ENCODE assay signal across 20 cellular contexts in genomic region chr10:94011296-94011695, GRCh38.
"Had no signal": no experiment of that assay in that cellular context is flagged by ENCODE, and none has a peak within 500 bp of the region (broad histone marks: within the 10 kb centered on the region; RNA-seq: fewer than 3 reads in every experiment).

No MANE protein-coding gene starts in this region.

- H3K9me3 ChIP-seq: Peyer's patch, SJCRH30 had no signal

- DNase-seq: KBM-7, MG63, NCI-H1092, NCI-H1105 treated with DMSO at 0.1 percent for 48 hours, NCI-H1417 treated with DMSO at 0.1 percent for 48 hours, NCI-H146, NCI-H1694 treated with DMSO at 0.1 percent for 48 hours, NCI-H1930, NCI-H2081, NCI-H2107, NCI-H226, NCI-H446, NCI-H510A, NCI-H524 treated with DMSO at 0.1 percent for 48 hours, NCI-H69, NCI-H774, Peyer's patch, SHP77 treated with DMSO at 0.1 percent for 48 hours, SJCRH30 had no signal

- H3K36me3 ChIP-seq: Peyer's patch, SJCRH30 had no signal

- ATAC-seq: Right ventricle myocardium inferior had no signal

- H3K4me3 ChIP-seq: MG63, Peyer's patch, SJCRH30 had no signal

- H3K27ac ChIP-seq: Peyer's patch, SJCRH30 had no signal

- H3K27me3 ChIP-seq: MG63, Peyer's patch, SJCRH30 had no signal
